Comparison of ENCODE assay signal across 23 cellular contexts in genomic region chr15:99598296-99598695, GRCh38.
"Had no signal": no experiment of that assay in that cellular context is flagged by ENCODE, and none has a peak within 500 bp of the region (broad histone marks: within the 10 kb centered on the region; RNA-seq: fewer than 3 reads in every experiment).

No MANE protein-coding gene starts in this region.

- H3K36me3 ChIP-seq: gastrocnemius medialis had no signal

- H3K9me3 ChIP-seq: esophagus muscularis mucosa, gastrocnemius medialis, lower lobe of right lung had no signal

- FAIRE-seq: colon, endothelial cell of umbilical vein, keratinocyte had no signal

- H3K27ac Mint-ChIP-seq: mesothelial cell of epicardium had no signal

- H3K4me3 Mint-ChIP-seq: mesothelial cell of epicardium had no signal

- H3K4me1 ChIP-seq: foreskin keratinocyte had no signal

- ATAC-seq: foreskin keratinocyte, gastrocnemius medialis, heart right ventricle, left cardiac atrium, left lung, left ventricle myocardium superior, lower lobe of right lung, mucosa of descending colon had no signal

- H3K27me3 Mint-ChIP-seq: naive B cell had no signal

- H3K27me3 ChIP-seq: dorsolateral prefrontal cortex, esophagus muscularis mucosa, foreskin keratinocyte, gastrocnemius medialis, heart right ventricle, left lung had no signal

- H3K4me1 Mint-ChIP-seq: mesothelial cell of epicardium had no signal

- DNase-seq: dermis blood vessel endothelial cell; dorsolateral prefrontal cortex; effector CD4-positive, alpha-beta T cell; effector memory CD4-positive, alpha-beta T cell; foreskin keratinocyte; gastrocnemius medialis; glutamatergic neuron; head of caudate nucleus; heart right ventricle; hippocampal formation; left cardiac atrium; left lung; left ventricle myocardium superior; lower lobe of right lung; mesenchymal stem cell; mucosa of descending colon; naive B cell had no signal

- H3K4me3 ChIP-seq: coronary artery, dorsolateral prefrontal cortex, esophagus muscularis mucosa, gastrocnemius medialis, heart right ventricle, left lung, lower lobe of right lung, mucosa of descending colon had no signal

- H3K27ac ChIP-seq: coronary artery, dorsolateral prefrontal cortex, esophagus muscularis mucosa, foreskin keratinocyte, gastrocnemius medialis, heart right ventricle, left lung, lower lobe of right lung had no signal
